Comparison of ENCODE assay signal across 1 cellular context in the genomic region with DNA sequence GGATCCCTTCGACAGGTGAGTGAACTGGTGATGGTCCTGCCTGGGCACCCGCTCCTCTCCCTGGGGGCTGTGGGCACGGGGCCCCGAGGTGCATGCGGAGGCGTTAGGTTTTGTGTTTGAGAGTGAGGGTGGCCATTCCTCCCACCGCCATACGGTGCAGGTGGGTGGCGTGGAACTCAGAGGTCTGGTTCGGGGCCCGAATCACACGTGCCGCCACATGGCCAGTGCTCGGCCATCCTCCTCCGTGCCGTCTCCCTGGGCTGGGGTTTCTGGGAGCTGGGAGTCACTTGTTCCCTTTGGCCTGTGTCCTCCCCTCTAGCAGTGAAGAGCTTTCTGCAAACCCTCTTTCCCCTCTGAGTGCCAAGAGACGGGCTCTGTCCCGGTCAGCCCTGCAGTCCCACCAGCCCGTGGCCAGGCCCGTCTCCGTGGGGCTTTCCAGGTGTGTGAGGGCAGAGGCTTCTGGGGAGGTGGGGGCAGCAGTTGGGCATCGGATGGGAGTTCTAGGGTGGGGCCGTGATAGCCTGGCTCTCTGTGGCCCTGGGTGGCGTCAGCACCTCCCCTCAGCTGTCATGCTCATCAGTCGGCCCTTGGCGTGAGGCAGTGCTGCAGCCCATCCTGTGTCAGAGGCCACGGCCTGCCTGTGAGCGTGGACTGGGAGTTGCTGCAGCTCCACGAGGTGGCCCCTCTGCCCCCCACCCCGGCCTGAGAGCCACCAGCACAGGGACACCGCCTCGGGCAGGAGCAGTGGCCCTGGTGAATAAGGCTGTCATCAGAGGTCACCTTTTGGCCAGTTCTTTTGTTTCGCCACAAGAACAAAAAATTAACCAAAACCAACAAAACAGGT.
A peak's percentile ranks its signal among the peaks of the same experiment; 100 is the strongest.
TF ChIP-seq lines count a peak whose summit lies in the region.

No MANE protein-coding gene starts in this region.

TF ChIP-seq in K562, 482 proteins besides CTCF, POLR2A, EP300 and RAD21:
- TF ChIP-seq POLR2G (IDR thresholded peaks at IDR 0.05; ENCODE audit: low read depth, low read length) = 0 out of 2 replicates have a peak, but pooled peaks have one; percentile 23
- TF ChIP-seq MIER1 (IDR thresholded peaks at IDR 0.05; ENCODE audit: low read depth) = no peak
TF ChIP-seq in K562: peak in this region for 1.
